Comparison of ENCODE assay signal across 10 cellular contexts in the genomic region with DNA sequence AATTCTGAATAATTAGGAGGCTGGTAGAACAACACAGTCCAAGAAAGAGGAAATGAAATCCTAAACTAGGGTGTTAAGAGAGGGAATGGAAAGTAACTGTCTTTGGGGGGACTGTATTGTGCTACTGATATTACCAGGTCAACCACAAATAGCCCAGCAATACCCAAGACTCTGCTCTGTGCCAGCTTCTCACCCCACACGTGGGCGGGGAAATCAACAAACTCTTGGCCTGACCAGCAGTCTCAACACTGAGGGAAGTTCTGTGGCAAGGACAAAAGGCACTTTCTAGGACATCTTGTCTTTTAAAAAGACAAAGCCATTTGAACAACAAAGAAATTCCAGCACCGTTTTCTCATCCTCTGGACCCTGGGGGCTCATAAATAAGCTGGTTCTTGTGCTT.
DNase-seq lines count a peak whose midpoint lies in the region; ATAC-seq and TF ChIP-seq lines count a peak whose summit lies in the region.
"Had no signal": no experiment of that assay in that cellular context is flagged by ENCODE, and none has a peak within 500 bp of the region (broad histone marks: within the 10 kb centered on the region; RNA-seq: fewer than 3 reads in every experiment).

No MANE protein-coding gene starts in this region.

- ATAC-seq in GM21381 (IDR thresholded peaks at IDR 0.05; ENCODE audit: unreplicated experiment) (peak; percentile 73), HG03280 (IDR thresholded peaks at IDR 0.05; ENCODE audit: unreplicated experiment) (peak; percentile 68), PC-3 (no peak)
- ATAC-seq: naive thymus-derived CD8-positive, alpha-beta T cell had no signal

- H3K4me1 ChIP-seq in PC-3 (ENCODE audit: insufficient read depth, low read length) (peaks cover 11% of the 10 kb centered on the region), MM.1S (ENCODE audit: low read length) (no peaks in the 10 kb centered on the region)

- H3K4me1 Mint-ChIP-seq in chondrocyte (ENCODE audit: low read depth), result peaks cover 68% of the 10 kb centered on the region

- H2AFZ ChIP-seq in PC-3 (ENCODE audit: low read length) (no peak overlapping the region), MM.1S (ENCODE audit: low read length) (no peak overlapping the region)

- no peaks in the 10 kb centered on the region for H3K9me2 ChIP-seq in PC-3 (replicated peaks; ENCODE audit: low read length)
- no peaks in the 10 kb centered on the region for H3K9me2 ChIP-seq in MM.1S (replicated peaks; ENCODE audit: insufficient read depth, low read length)

- intact Hi-C loops in PC-3 (cut with micrococcal nuclease), result no loop called here

- H3K36me3 Mint-ChIP-seq in chondrocyte (ENCODE audit: low read depth), result no peaks in the 10 kb centered on the region
- H3K36me3 Mint-ChIP-seq: CD4-positive, CD25-positive, alpha-beta regulatory T cell; naive thymus-derived CD8-positive, alpha-beta T cell had no signal

- no TSS peak for BruUV-seq in PC-3 (replicated peaks; lab: Mats Ljungman, UMichigan)

- H3K27me3 Mint-ChIP-seq in chondrocyte (ENCODE audit: low read depth), result no peaks in the 10 kb centered on the region

- H3K4me3 ChIP-seq in PC-3 (ENCODE audit: low read length), result no peak overlapping the region
- no peak overlapping the region for H3K4me3 ChIP-seq in MM.1S (ENCODE audit: low read length)

- H3K27me3 ChIP-seq in PC-3 (ENCODE audit: low read length) (no peaks in the 10 kb centered on the region), MM.1S (replicated peaks; ENCODE audit: insufficient read depth, low read length) (no peaks in the 10 kb centered on the region)

- H3F3A ChIP-seq in PC-3 (ENCODE audit: low read length, unreplicated experiment) (no peaks in the 10 kb centered on the region), MM.1S (ENCODE audit: insufficient read depth, low read length) (no peaks in the 10 kb centered on the region)

- CTCF ChIA-PET in PC-3 (lab: Charles Lee), result no interaction called here

- DNase-seq in ELF-1 (ENCODE audit: low read depth, low spot score) (peak; percentile 50), chondrocyte (ENCODE audit: low spot score) (no peak), hepatic stellate cell (ENCODE audit: low spot score) (no peak), NCI-H2107 treated with DMSO at 0.1 percent for 48 hours (lab: John Stamatoyannopoulos, UW; ENCODE audit: unreplicated experiment) (no peak), PC-3 (no peak), MM.1S (no peak)
- DNase-seq: CD4-positive, CD25-positive, alpha-beta regulatory T cell; naive thymus-derived CD8-positive, alpha-beta T cell had no signal

- no peak overlapping the region for H3K9ac ChIP-seq in PC-3 (ENCODE audit: low read length)
- no peak overlapping the region for H3K9ac ChIP-seq in MM.1S (ENCODE audit: low read length)

- no peaks in the 10 kb centered on the region for H4K20me1 ChIP-seq in PC-3 (ENCODE audit: low read length)
- H4K20me1 ChIP-seq in MM.1S (ENCODE audit: insufficient read depth, low read length), result no peaks in the 10 kb centered on the region

- H3K4me2 ChIP-seq in PC-3 (ENCODE audit: low read length) (no peak overlapping the region), MM.1S (ENCODE audit: low read depth, low read length) (no peak overlapping the region)

- H3K36me3 ChIP-seq in PC-3 (ENCODE audit: low read depth, low read length), result no peaks in the 10 kb centered on the region
- no peaks in the 10 kb centered on the region for H3K36me3 ChIP-seq in MM.1S (replicated peaks; ENCODE audit: insufficient read depth, low read length)

- peak overlapping the region; percentile 82 for H3K27ac Mint-ChIP-seq in chondrocyte (ENCODE audit: unreplicated experiment)
- H3K27ac Mint-ChIP-seq: CD4-positive, CD25-positive, alpha-beta regulatory T cell had no signal

- TF ChIP-seq CTCF in chondrocyte (IDR thresholded peaks at IDR 0.05) (no peak), PC-3 (conservative IDR thresholded peaks at IDR 0.05; ENCODE audit: low read depth, low read length) (no peak), MM.1S (IDR thresholded peaks at IDR 0.05; ENCODE audit: low read length) (no peak)

- no peak overlapping the region for H3K4me3 Mint-ChIP-seq in chondrocyte (ENCODE audit: unreplicated experiment)
- H3K4me3 Mint-ChIP-seq: CD4-positive, CD25-positive, alpha-beta regulatory T cell; naive thymus-derived CD8-positive, alpha-beta T cell had no signal

- H3K9me3 ChIP-seq in PC-3 (ENCODE audit: low read length), result no peaks in the 10 kb centered on the region
- no peaks in the 10 kb centered on the region for H3K9me3 ChIP-seq in MM.1S (replicated peaks; ENCODE audit: insufficient read depth, low read length)

- H3K27ac ChIP-seq in PC-3 (ENCODE audit: low read length) (no peak overlapping the region), MM.1S (ENCODE audit: low read length) (no peak overlapping the region)

- POLR2A ChIA-PET in PC-3 (lab: Charles Lee; ENCODE audit: unreplicated experiment), result no interaction called here

- no peaks in the 10 kb centered on the region for H3K9me3 Mint-ChIP-seq in chondrocyte (ENCODE audit: low read depth)
- H3K9me3 Mint-ChIP-seq: naive thymus-derived CD8-positive, alpha-beta T cell had no signal

- H3K79me2 ChIP-seq in PC-3 (ENCODE audit: low read length) (no peaks in the 10 kb centered on the region), MM.1S (ENCODE audit: low read length) (no peaks in the 10 kb centered on the region)
